Comparison of ENCODE assay signal across 8 cellular contexts in genomic region chr14:32073537-32074189, GRCh38. TPM values are rescaled to one million over a fixed set of nuclear protein-coding genes. Genes with fewer than 3 reads are reported as not detected.
DNase-seq lines count a peak whose midpoint lies in the region; ATAC-seq and FAIRE-seq lines count a peak whose summit lies in the region.

No MANE protein-coding gene starts in this region.

- no peaks in the 10 kb centered on the region for H3K9me3 Mint-ChIP-seq in activated T-cell treated with anti-CD3 and anti-CD28 coated beads, Interleukin-2, amount 50 U/mL, for 72 hours

- peak; percentile 92 for FAIRE-seq in frontal cortex (lab: Jason Lieb, UNC)

- peaks cover 4 to 5% of the 10 kb centered on the region in 2 donors for H3K36me3 Mint-ChIP-seq in activated T-cell treated with anti-CD3 and anti-CD28 coated beads, Interleukin-2, amount 50 U/mL, for 72 hours (ENCODE audit: insufficient read depth in 2 of 2)

- no peak overlapping the region for H3K27ac Mint-ChIP-seq in activated T-cell treated with anti-CD3 and anti-CD28 coated beads, Interleukin-2, amount 50 U/mL, for 72 hours

- peak overlapping the region in 1 of 2 donors; percentile 34 for H3K4me3 Mint-ChIP-seq in activated T-cell treated with anti-CD3 and anti-CD28 coated beads, Interleukin-2, amount 50 U/mL, for 72 hours

- peaks cover 8% of the 10 kb centered on the region for H3K4me1 Mint-ChIP-seq in activated T-cell treated with anti-CD3 and anti-CD28 coated beads, Interleukin-2, amount 50 U/mL, for 72 hours (ENCODE audit: low read depth)

- peaks cover 13% of the 10 kb centered on the region for H3K27me3 Mint-ChIP-seq in activated T-cell treated with anti-CD3 and anti-CD28 coated beads, Interleukin-2, amount 50 U/mL, for 72 hours (ENCODE audit: low read depth)

- DNase-seq in stimulated activated CD4-positive, alpha-beta T cell treated with anti-CD3 and anti-CD28 coated beads, Interleukin-12 subunit alpha, Interleukin-12 subunit beta, amount 100 ng/mL, for 48 hours (ENCODE audit: low read depth in 2 of 3, low spot score in 1 of 3), result peak in 2 of 3 donors; percentile 12 to 62
- no peak for DNase-seq in stimulated activated CD4-positive, alpha-beta T cell treated with anti-CD3 and anti-CD28 coated beads, Interleukin-4, amount 100 ng/mL, for 1 hour
- peak; percentile 88 for DNase-seq in HT-29 (ENCODE audit: low spot score)
- peak; percentile 69 for DNase-seq in NCI-H82 treated with DMSO at 0.1 percent for 48 hours (lab: John Stamatoyannopoulos, UW; ENCODE audit: unreplicated experiment)
- peak; percentile 55 to 60 for DNase-seq in activated T-cell treated with anti-CD3 and anti-CD28 coated beads, Interleukin-2, amount 50 U/mL, for 72 hours
- DNase-seq in frontal cortex (ENCODE audit: low spot score in 2 of 2), result peak; percentile 43 to 44
- DNase-seq in retina, result peak; percentile 40
- no peak for DNase-seq in NK-92 treated with Interleukin-12 subunit alpha and Interleukin-12 subunit beta, amount 100 ng/mL, for 24 hours (lab: John Stamatoyannopoulos, UW)

- no peak for ATAC-seq in activated T-cell treated with anti-CD3 and anti-CD28 coated beads, Interleukin-2, amount 50 U/mL, for 72 hours (replicated peaks in 1 of 2)

RNA-seq across cellular contexts. Expression of gene ARHGAP5, which starts 3.4 kb away (rescaled TPM):
- total RNA-seq in HT-29 (2014; rRNA removed; shearing (Covaris generic)), result 30.3 and 31.0 TPM in 2 replicates
- 10 to 100 TPM; 29.5 to 42.8 TPM for total RNA-seq in activated T-cell treated with anti-CD3 and anti-CD28 coated beads, Interleukin-2, amount 50 U/mL, for 72 hours
- total RNA-seq in frontal cortex, result 429 TPM

Comparison
In these comparisons a context has a peak if more than half of its experiments do, and no peak if none do; other contexts are left out.
1. DNase-seq: peak in stimulated activated CD4-positive, alpha-beta T cell treated with anti-CD3 and anti-CD28 coated beads, Interleukin-12 subunit alpha, Interleukin-12 subunit beta, amount 100 ng/mL, for 48 hours (2 of 3), HT-29 (single experiment), NCI-H82 treated with DMSO at 0.1 percent for 48 hours (single experiment), activated T-cell treated with anti-CD3 and anti-CD28 coated beads, Interleukin-2, amount 50 U/mL, for 72 hours (2 of 2), frontal cortex (2 of 2) and retina (single experiment); none in stimulated activated CD4-positive, alpha-beta T cell treated with anti-CD3 and anti-CD28 coated beads, Interleukin-4, amount 100 ng/mL, for 1 hour (single experiment) and NK-92 treated with Interleukin-12 subunit alpha and Interleukin-12 subunit beta, amount 100 ng/mL, for 24 hours (single experiment).